ENCODE assay signal across 9 cellular contexts in genomic region chr19:2969104-2969504, GRCh38.
DNase-seq lines count a peak whose midpoint lies in the region; ATAC-seq lines count a peak whose summit lies in the region.
"Had no signal": no experiment of that assay in that cellular context is flagged by ENCODE, and none has a peak within 500 bp of the region (broad histone marks: within the 10 kb centered on the region; RNA-seq: fewer than 3 reads in every experiment).

No MANE protein-coding gene starts in this region.

- no peaks in the 10 kb centered on the region for H3K36me3 Mint-ChIP-seq in memory B cell

- ATAC-seq in memory B cell (ENCODE audit: low read depth), result peak; percentile 69
- no peak for ATAC-seq in HG02852 (IDR thresholded peaks at IDR 0.05; ENCODE audit: unreplicated experiment)
- no peak for ATAC-seq in GM21529 (IDR thresholded peaks at IDR 0.05; ENCODE audit: unreplicated experiment)
- no peak for ATAC-seq in GM18873 (IDR thresholded peaks at IDR 0.05; ENCODE audit: low FRiP score, unreplicated experiment)
- ATAC-seq: activated T-cell treated with anti-CD3 and anti-CD28 coated beads, Interleukin-2, amount 50 U/mL, for 72 hours had no signal

- peaks cover 5% of the 10 kb centered on the region for H3K27me3 Mint-ChIP-seq in memory B cell

- no peak overlapping the region for H3K27ac Mint-ChIP-seq in memory B cell
- H3K27ac Mint-ChIP-seq: activated T-cell treated with anti-CD3 and anti-CD28 coated beads, Interleukin-2, amount 50 U/mL, for 72 hours had no signal

- DNase-seq in Ammon's horn (ENCODE audit: low spot score) (peak; percentile 16), NCI-H187 treated with DMSO at 0.1 percent for 48 hours (lab: John Stamatoyannopoulos, UW) (peak; percentile 76), astrocyte of the hippocampus (ENCODE audit: low read depth, low spot score) (peak; percentile 56), memory B cell (ENCODE audit: low spot score in 2 of 2) (no peak)
- no peak for DNase-seq in activated CD4-positive, alpha-beta T cell treated with anti-CD3 and anti-CD28 coated beads for 1 hour
- DNase-seq: activated T-cell treated with anti-CD3 and anti-CD28 coated beads, Interleukin-2, amount 50 U/mL, for 72 hours had no signal

- H3K4me1 Mint-ChIP-seq in memory B cell, result peaks cover 16% of the 10 kb centered on the region

- no peaks in the 10 kb centered on the region for H3K9me3 Mint-ChIP-seq in memory B cell
- H3K9me3 Mint-ChIP-seq: activated T-cell treated with anti-CD3 and anti-CD28 coated beads, Interleukin-2, amount 50 U/mL, for 72 hours had no signal

- no peak overlapping the region for H3K4me3 Mint-ChIP-seq in memory B cell
- H3K4me3 Mint-ChIP-seq: activated T-cell treated with anti-CD3 and anti-CD28 coated beads, Interleukin-2, amount 50 U/mL, for 72 hours had no signal

Comparison
In these comparisons a context has a peak if more than half of its experiments do, and no peak if none do; other contexts are left out.
1. DNase-seq: peak in Ammon's horn (single experiment), NCI-H187 treated with DMSO at 0.1 percent for 48 hours (single experiment) and astrocyte of the hippocampus (single experiment); none in memory B cell (0 of 2) and activated CD4-positive, alpha-beta T cell treated with anti-CD3 and anti-CD28 coated beads for 1 hour (single experiment).